ENCODE assay signal across 8 cellular contexts in the genomic region with DNA sequence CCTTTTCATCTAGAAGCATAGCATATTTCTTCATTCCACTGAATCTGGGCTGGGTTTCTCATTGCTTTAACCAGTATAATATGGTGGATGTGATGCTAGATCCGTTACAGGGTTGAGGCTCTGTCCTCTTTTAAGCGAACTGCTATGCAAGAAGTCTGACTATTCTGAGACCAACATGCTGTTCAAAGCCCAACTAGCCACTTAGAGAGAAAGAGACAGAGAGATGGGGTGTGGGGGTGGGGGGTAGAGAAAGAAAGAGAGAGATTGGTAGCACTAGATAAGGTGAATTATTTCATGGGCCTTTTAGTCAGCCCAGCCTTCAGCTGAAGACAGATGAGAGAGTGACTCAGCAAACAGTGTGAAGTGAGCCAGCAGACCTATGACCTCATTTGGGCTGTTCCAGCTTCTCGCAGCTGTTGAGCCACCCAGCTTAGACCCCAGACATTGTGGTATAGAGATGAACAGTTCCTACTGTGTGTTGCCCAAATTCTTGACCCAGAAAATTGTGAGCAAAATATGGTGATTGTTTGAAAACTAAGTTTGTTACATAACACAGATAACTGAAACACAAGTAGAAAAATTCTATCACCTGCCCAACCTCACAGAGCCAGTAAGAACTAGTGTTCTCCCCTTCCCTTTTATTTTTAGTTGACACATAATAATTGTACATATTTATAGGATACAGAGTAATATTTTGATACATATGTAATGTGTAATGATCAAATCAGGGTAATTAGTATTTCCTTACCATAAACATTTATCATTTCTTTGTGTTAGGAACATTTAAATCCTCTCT.
DNase-seq lines count a peak whose midpoint lies in the region; ATAC-seq and TF ChIP-seq lines count a peak whose summit lies in the region.

No MANE protein-coding gene starts in this region.

- no peak for TF ChIP-seq POLR2A in NB4 (IDR thresholded peaks at IDR 0.05; ENCODE audit: extremely low read depth, insufficient read length)

- TF ChIP-seq CTCF in NB4 (IDR thresholded peaks at IDR 0.05; ENCODE audit: low read depth, low read length) = no peak

- H3K4me3 ChIP-seq in NB4 (ENCODE audit: low read depth, low read length) = no peak overlapping the region
- H3K4me3 ChIP-seq in iPS-20b (ENCODE audit: low read length) = no peak overlapping the region

- no peaks in the 10 kb centered on the region for H3K36me3 ChIP-seq in iPS-20b (ENCODE audit: insufficient read depth, low read depth, low read length)

- ATAC-seq in HG02571 (IDR thresholded peaks at IDR 0.05; ENCODE audit: unreplicated experiment) = peak; percentile 86
- ATAC-seq in stimulated activated naive CD8-positive, alpha-beta T cell treated with anti-CD3 and anti-CD28 coated beads, Interleukin-15, Interleukin-2, amounts not matched to agents 100 U/mL and 50 U/mL, for 24 hours = peak; percentile 69

- H3K27ac ChIP-seq in iPS-20b (ENCODE audit: low read length) = peak overlapping the region; percentile 66

- peaks cover 5% of the 10 kb centered on the region; the same call in 1 of the 2 replicates for H3K9me3 ChIP-seq in iPS-20b (ENCODE audit: insufficient read depth, low read depth, low read length)

- peak overlapping the region; percentile 54; the same call in 1 of the 2 replicates for H3K9ac ChIP-seq in iPS-20b (ENCODE audit: low read depth, low read length)

- peak; percentile 20 for DNase-seq in activated CD4-positive, alpha-beta T cell treated with anti-CD3 and anti-CD28 coated beads for 48 hours
- no peak for DNase-seq in activated CD4-positive, alpha-beta T cell treated with anti-CD3 and anti-CD28 coated beads for 1 hour
- DNase-seq in NB4 (ENCODE audit: low read depth) (peak; percentile 76), amniotic epithelial cell (ENCODE audit: low read depth) (peak; percentile 93)
- no peak for DNase-seq in stimulated activated naive CD8-positive, alpha-beta T cell treated with anti-CD3 and anti-CD28 coated beads, Interleukin-15, Interleukin-2, amounts not matched to agents 100 U/mL and 50 U/mL, for 24 hours
- DNase-seq in central memory CD4-positive, alpha-beta T cell = no peak

- H3K4me1 ChIP-seq in iPS-20b (ENCODE audit: insufficient read depth, low read length) = peaks cover 19% of the 10 kb centered on the region; the same call in 1 of the 2 replicates

- H3K27me3 ChIP-seq in iPS-20b (ENCODE audit: insufficient read depth, low read length) = no peaks in the 10 kb centered on the region

Comparison
In these comparisons a context has a peak if more than half of its experiments do, and no peak if none do; other contexts are left out.
1. DNase-seq: peak in activated CD4-positive, alpha-beta T cell treated with anti-CD3 and anti-CD28 coated beads for 48 hours (single experiment), NB4 (single experiment) and amniotic epithelial cell (single experiment); none in activated CD4-positive, alpha-beta T cell treated with anti-CD3 and anti-CD28 coated beads for 1 hour (single experiment), stimulated activated naive CD8-positive, alpha-beta T cell treated with anti-CD3 and anti-CD28 coated beads, Interleukin-15, Interleukin-2, amounts not matched to agents 100 U/mL and 50 U/mL, for 24 hours (single experiment) and central memory CD4-positive, alpha-beta T cell (single experiment).